Comparison of ENCODE assay signal across 2 cellular contexts in genomic region chr11:46557684-46558151, GRCh38.
TF ChIP-seq lines count a peak whose summit lies in the region.

No MANE protein-coding gene starts in this region.

TF ChIP-seq in HCT116, 20 proteins besides CTCF, POLR2A, EP300 and RAD21:
- TF ChIP-seq FOSL1 (IDR thresholded peaks at IDR 0.05; ENCODE audit: low read depth) (peak; percentile 46; the same call in 1 of the 2 replicates), SRF (IDR thresholded peaks at IDR 0.05; ENCODE audit: low read depth) (no peak), JUND (IDR thresholded peaks at IDR 0.05) (no peak), CBX3 (IDR thresholded peaks at IDR 0.05; ENCODE audit: low read depth) (peak; percentile 39; the same call in 1 of the 2 replicates), EZH2phosphoT487 (IDR thresholded peaks at IDR 0.05; ENCODE audit: borderline replicate concordance) (no peak), MAX (IDR thresholded peaks at IDR 0.05) (peak; percentile 69; the same call in 1 of the 2 replicates), ZBTB33 (IDR thresholded peaks at IDR 0.05; ENCODE audit: extremely low read depth, insufficient replicate concordance, low read length) (no peak)

TF ChIP-seq in H1, 55 proteins besides CTCF, POLR2A, EP300 and RAD21:
- TF ChIP-seq GTF2F1 (IDR thresholded peaks at IDR 0.05; ENCODE audit: borderline replicate concordance, low read depth, low read length) (no peak), ASH2L (IDR thresholded peaks at IDR 0.05; ENCODE audit: low read length) (no peak), NANOG (IDR thresholded peaks at IDR 0.05; ENCODE audit: insufficient read depth, low read depth, low read length, poor library complexity, severe bottlenecking) (no peak), E2F6 (IDR thresholded peaks at IDR 0.05) (no peak), ATF3 (IDR thresholded peaks at IDR 0.05; ENCODE audit: insufficient read depth, low read depth, low read length) (no peak), MAX (IDR thresholded peaks at IDR 0.05) (no peak), BRCA1 (IDR thresholded peaks at IDR 0.05; ENCODE audit: low read depth, low read length) (no peak), KDM1A (IDR thresholded peaks at IDR 0.05; ENCODE audit: borderline replicate concordance, low read length) (no peak), JUND (IDR thresholded peaks at IDR 0.05; ENCODE audit: low read length) (no peak)
TF ChIP-seq in H1: peak in this region for 0.
